Comparison of ENCODE assay signal across 24 cellular contexts in the genomic region with DNA sequence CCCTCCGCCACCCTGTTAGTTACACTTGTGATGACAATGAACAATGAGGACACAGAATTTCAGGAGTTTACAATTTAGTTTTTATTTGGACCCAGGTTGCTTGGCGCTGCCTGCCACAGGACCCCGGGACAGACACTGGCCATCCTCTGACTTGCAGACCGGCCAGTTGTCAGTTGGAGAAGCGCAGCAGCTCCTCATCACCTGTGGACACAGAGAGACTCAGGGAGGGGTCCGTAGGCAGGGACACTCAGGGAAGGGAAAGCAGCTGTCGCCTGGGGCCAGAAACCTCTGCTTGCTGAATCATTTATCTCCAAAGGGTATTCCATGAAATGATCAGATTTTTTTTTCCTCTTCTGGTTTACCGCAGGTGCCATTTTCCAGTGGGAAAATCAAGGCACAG. TPM values are rescaled to one million over a fixed set of nuclear protein-coding genes. Genes with fewer than 3 reads are reported as not detected.
"Had no signal": no experiment of that assay in that cellular context is flagged by ENCODE, and none has a peak within 500 bp of the region (broad histone marks: within the 10 kb centered on the region; RNA-seq: fewer than 3 reads in every experiment).

No MANE protein-coding gene starts in this region.

- H3K4me1 ChIP-seq: foreskin keratinocyte, prostate gland had no signal

- H3K9me3 Mint-ChIP-seq: activated naive CD4-positive, alpha-beta T cell treated with anti-CD3 and anti-CD28 coated beads, Interleukin-2, amount 50 U/mL, for 24 hours; memory B cell; natural killer cell had no signal

- H3K27me3 ChIP-seq: stomach had no signal

- H3K27ac ChIP-seq: epithelial cell of prostate, foreskin keratinocyte, prostate gland, skin epidermis, stomach, WERI-Rb-1 had no signal

- DNase-seq: activated CD4-positive, alpha-beta T cell treated with anti-CD3 and anti-CD28 coated beads for 1 hour; activated CD8-positive, alpha-beta memory T cell treated with anti-CD3 and anti-CD28 coated beads for 24 hours; activated gamma-delta T cell; foreskin keratinocyte; kidney glomerular epithelial cell; natural killer cell; occipital lobe; stimulated activated CD4-positive, alpha-beta T cell treated with anti-CD3 and anti-CD28 coated beads, Interleukin-15, amount 100 ng/mL, for 24 hours; stimulated activated CD4-positive, alpha-beta T cell treated with anti-CD3 and anti-CD28 coated beads, Interleukin-2, amount 100 ng/mL, for 48 hours; stomach; SW 1271; T-helper 2 cell; WERI-Rb-1 had no signal

- ATAC-seq: foreskin keratinocyte, natural killer cell had no signal

- H3K4me1 Mint-ChIP-seq: activated naive CD4-positive, alpha-beta T cell treated with anti-CD3 and anti-CD28 coated beads, Interleukin-2, amount 50 U/mL, for 24 hours; memory B cell had no signal

- H3K9me3 ChIP-seq: prostate gland, stomach had no signal

- H3K4me3 Mint-ChIP-seq: activated naive CD4-positive, alpha-beta T cell treated with anti-CD3 and anti-CD28 coated beads, Interleukin-2, amount 50 U/mL, for 24 hours; memory B cell; natural killer cell had no signal

- H3K4me3 ChIP-seq: prostate gland, skin epidermis, stomach had no signal

- H3K36me3 Mint-ChIP-seq: activated naive CD4-positive, alpha-beta T cell treated with anti-CD3 and anti-CD28 coated beads, Interleukin-2, amount 50 U/mL, for 24 hours; memory B cell; natural killer cell had no signal

- H3K36me3 ChIP-seq: prostate gland, WERI-Rb-1 had no signal

- H3K27ac Mint-ChIP-seq: activated naive CD4-positive, alpha-beta T cell treated with anti-CD3 and anti-CD28 coated beads, Interleukin-2, amount 50 U/mL, for 24 hours; memory B cell; natural killer cell had no signal

RNA-seq across cellular contexts. Expression of gene AMBP, which starts 18.0 kb away (rescaled TPM):
- total RNA-seq: astrocyte, bronchial epithelial cell, cerebellum, dermis microvascular lymphatic vessel endothelial cell, foreskin keratinocyte, natural killer cell, temporal lobe, urinary bladder had no signal

RNA-seq across cellular contexts. Expression of gene KIF12, which starts 39.0 kb away (rescaled TPM):
- total RNA-seq: bronchial epithelial cell, dermis microvascular lymphatic vessel endothelial cell, natural killer cell had no signal
